In the genomic region with DNA sequence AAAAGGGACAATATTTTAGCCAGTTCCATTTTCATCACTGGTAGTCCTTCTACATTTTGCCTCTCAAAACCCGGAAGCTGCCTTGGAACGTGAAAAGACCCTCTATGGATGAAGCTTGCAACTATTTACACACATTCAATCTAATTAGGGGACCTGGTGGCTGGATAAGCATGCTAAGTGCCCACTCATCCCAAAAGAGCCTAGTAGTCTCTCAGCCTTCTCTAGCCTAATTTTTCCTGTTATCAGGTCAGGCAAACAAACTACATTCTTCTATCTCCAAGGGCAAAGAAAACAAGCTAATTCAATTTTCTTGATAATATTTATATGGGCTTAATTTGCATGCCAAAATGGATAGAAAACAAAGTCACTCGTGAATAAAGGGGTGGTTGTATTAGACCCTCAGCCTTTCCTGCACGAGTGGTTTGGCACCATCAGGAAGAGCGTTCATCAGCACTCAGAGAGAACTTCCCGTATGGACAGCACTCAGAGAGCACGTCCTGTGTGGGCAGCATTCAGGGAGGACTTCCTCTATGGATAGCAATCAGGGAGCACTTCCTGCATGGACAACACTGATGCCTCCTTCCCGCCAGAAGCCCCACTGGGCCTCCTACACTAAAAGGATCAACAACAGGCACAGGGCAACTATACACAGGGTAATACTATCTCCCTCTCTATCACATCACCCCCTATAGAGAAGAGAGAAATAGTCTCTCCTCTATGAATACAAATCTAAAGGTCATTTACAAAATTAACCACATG, we compare ENCODE assay signal across 10 cellular contexts.
DNase-seq lines count a peak whose midpoint lies in the region; ATAC-seq and TF ChIP-seq lines count a peak whose summit lies in the region.
"Had no signal": no experiment of that assay in that cellular context is flagged by ENCODE, and none has a peak within 500 bp of the region (broad histone marks: within the 10 kb centered on the region; RNA-seq: fewer than 3 reads in every experiment).

No MANE protein-coding gene starts in this region.

- peaks cover 3% of the 10 kb centered on the region for H3K36me3 Mint-ChIP-seq in T-helper 17 cell (ENCODE audit: low read depth)

- H3K27me3 ChIP-seq in skeletal muscle tissue (ENCODE audit: control insufficient read depth in 3 of 3, insufficient read depth in 3 of 3, low read length in 3 of 3) = no peaks in the 10 kb centered on the region

- no peaks in the 10 kb centered on the region for H3K27me3 Mint-ChIP-seq in T-helper 17 cell
- H3K27me3 Mint-ChIP-seq: memory B cell had no signal

- TF ChIP-seq EP300 in Ishikawa (IDR thresholded peaks at IDR 0.05; ENCODE audit: borderline replicate concordance) = no peak

- no peak for DNase-seq in T-helper 17 cell
- no peak for DNase-seq in left cardiac atrium
- DNase-seq in SW 1271 (lab: John Stamatoyannopoulos, UW) = no peak
- DNase-seq: stimulated activated CD4-positive, alpha-beta T cell treated with anti-CD3 and anti-CD28 coated beads, Interleukin-4, amount 100 ng/mL, for 24 hours had no signal

- no peak for TF ChIP-seq RAD21 in Ishikawa (IDR thresholded peaks at IDR 0.05; ENCODE audit: low read depth)

- intact Hi-C loops in left cardiac atrium (cut with DNase I) = no loop called here

- peak overlapping the region; percentile 65 for H3K27ac ChIP-seq in skeletal muscle tissue (ENCODE audit: low read depth, low read length)

- H3K27ac Mint-ChIP-seq in T-helper 17 cell = peak overlapping the region; percentile 39
- H3K27ac Mint-ChIP-seq: activated T-helper 1 cell treated with anti-CD3 and anti-CD28 coated beads, Interleukin-12 subunit alpha, Interleukin-12 subunit beta, Interleukin-2, Interleukin-4 antibody, amounts not matched to agents 30 ng/mL and 10 ng/mL and 1 ng/mL, durations not matched to agents 14 hours and 24 hours and 36 hours; memory B cell had no signal

- peaks cover 50 to 72% (median 54%) of the 10 kb centered on the region in 3 donors for H3K4me1 ChIP-seq in skeletal muscle tissue (ENCODE audit: control insufficient read depth in 3 of 3, insufficient read depth in 3 of 3, low read length in 3 of 3)

- H3K36me3 ChIP-seq in skeletal muscle tissue (ENCODE audit: control insufficient read depth in 3 of 3, insufficient read depth in 3 of 3, low read length in 3 of 3) = peaks cover 0 to 2% (median 0%) of the 10 kb centered on the region in 3 donors

- H3K9ac ChIP-seq in skeletal muscle tissue (ENCODE audit: low read depth in 1 of 3, low read length in 3 of 3) = no peak overlapping the region

- no peak overlapping the region for H3K4me3 Mint-ChIP-seq in T-helper 17 cell
- H3K4me3 Mint-ChIP-seq: activated T-helper 1 cell treated with anti-CD3 and anti-CD28 coated beads, Interleukin-12 subunit alpha, Interleukin-12 subunit beta, Interleukin-2, Interleukin-4 antibody, amounts not matched to agents 30 ng/mL and 10 ng/mL and 1 ng/mL, durations not matched to agents 14 hours and 24 hours and 36 hours; memory B cell had no signal

- H3K9me3 ChIP-seq in T-helper 17 cell (ENCODE audit: control insufficient read depth, low read length, poor library complexity, severe bottlenecking) (no peaks in the 10 kb centered on the region), skeletal muscle tissue (ENCODE audit: control insufficient read depth in 3 of 3, low read length in 3 of 3) (no peaks in the 10 kb centered on the region)

- ATAC-seq in T-helper 17 cell = no peak
- ATAC-seq in left cardiac atrium = peak; percentile 15 to 29
- ATAC-seq in GM19463 (IDR thresholded peaks at IDR 0.05; ENCODE audit: unreplicated experiment) = no peak
- no peak for ATAC-seq in GM21447 (IDR thresholded peaks at IDR 0.05; ENCODE audit: unreplicated experiment)

- peaks cover 68% of the 10 kb centered on the region for H3K4me1 Mint-ChIP-seq in T-helper 17 cell

- H3K4me3 ChIP-seq in skeletal muscle tissue (ENCODE audit: low read length in 3 of 3) = no peak overlapping the region

TF ChIP-seq in Ishikawa, 13 proteins besides CTCF, POLR2A, EP300 and RAD21:
- no peak for TF ChIP-seq TAF1 (IDR thresholded peaks at IDR 0.05; ENCODE audit: low read depth)
- TF ChIP-seq, protein P1, sequence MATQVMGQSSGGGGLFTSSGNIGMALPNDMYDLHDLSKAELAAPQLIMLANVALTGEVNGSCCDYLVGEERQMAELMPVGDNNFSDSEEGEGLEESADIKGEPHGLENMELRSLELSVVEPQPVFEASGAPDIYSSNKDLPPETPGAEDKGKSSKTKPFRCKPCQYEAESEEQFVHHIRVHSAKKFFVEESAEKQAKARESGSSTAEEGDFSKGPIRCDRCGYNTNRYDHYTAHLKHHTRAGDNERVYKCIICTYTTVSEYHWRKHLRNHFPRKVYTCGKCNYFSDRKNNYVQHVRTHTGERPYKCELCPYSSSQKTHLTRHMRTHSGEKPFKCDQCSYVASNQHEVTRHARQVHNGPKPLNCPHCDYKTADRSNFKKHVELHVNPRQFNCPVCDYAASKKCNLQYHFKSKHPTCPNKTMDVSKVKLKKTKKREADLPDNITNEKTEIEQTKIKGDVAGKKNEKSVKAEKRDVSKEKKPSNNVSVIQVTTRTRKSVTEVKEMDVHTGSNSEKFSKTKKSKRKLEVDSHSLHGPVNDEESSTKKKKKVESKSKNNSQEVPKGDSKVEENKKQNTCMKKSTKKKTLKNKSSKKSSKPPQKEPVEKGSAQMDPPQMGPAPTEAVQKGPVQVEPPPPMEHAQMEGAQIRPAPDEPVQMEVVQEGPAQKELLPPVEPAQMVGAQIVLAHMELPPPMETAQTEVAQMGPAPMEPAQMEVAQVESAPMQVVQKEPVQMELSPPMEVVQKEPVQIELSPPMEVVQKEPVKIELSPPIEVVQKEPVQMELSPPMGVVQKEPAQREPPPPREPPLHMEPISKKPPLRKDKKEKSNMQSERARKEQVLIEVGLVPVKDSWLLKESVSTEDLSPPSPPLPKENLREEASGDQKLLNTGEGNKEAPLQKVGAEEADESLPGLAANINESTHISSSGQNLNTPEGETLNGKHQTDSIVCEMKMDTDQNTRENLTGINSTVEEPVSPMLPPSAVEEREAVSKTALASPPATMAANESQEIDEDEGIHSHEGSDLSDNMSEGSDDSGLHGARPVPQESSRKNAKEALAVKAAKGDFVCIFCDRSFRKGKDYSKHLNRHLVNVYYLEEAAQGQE (IDR thresholded peaks at IDR 0.05; ENCODE audit: low read depth) = 0 out of 2 replicates have a peak, but pooled peaks have one; percentile 23
- no peak for TF ChIP-seq TEAD4 (IDR thresholded peaks at IDR 0.05)

Comparison
In these comparisons a context has a peak if more than half of its experiments do, and no peak if none do; other contexts are left out.
1. ATAC-seq: peak in left cardiac atrium (2 of 2); none in T-helper 17 cell (single experiment), GM19463 (single experiment) and GM21447 (single experiment).